In the genomic region with DNA sequence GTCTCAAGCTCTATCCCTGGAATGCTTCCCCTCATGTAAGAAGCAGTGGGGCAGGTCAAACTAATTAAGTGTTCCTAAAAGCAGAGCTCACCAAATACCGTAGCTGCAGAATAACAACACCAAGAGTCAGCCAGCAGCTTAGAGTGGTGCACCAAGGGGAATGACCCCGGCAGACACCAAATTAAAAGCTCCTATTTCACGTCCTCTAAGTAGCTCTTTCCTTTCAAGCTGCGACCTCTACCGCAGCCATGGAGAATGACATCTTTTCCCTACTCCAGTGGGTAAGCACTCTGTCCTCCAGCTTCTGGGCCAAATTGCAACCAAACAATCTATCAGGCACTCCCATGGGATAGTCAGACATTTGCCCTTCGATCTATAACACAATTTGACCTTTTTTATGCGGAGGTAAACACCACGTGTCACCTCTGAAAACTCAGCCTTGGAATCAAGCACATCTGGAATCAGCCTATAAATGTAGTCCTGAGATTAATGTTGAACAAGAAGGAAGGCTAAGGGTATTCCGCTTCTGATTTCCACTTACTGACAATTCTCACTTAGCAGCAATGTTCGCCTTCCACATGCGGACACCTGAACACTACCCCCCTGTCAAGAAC, we compare ENCODE assay signal across 8 cellular contexts.
DNase-seq lines count a peak whose midpoint lies in the region; ATAC-seq, FAIRE-seq and TF ChIP-seq lines count a peak whose summit lies in the region.

No MANE protein-coding gene starts in this region.

- intact Hi-C loops in HepG2 (cut with micrococcal nuclease; ENCODE audit: unreplicated experiment) (loop anchor here (1.0 to 2.0 kb wide), 6 partner anchors 154 to 790 kb away; a partner anchor contains a TSS), vagina (cut with DNase I) (no loop called here)

- H3K4me2 ChIP-seq in SK-N-SH (no peak overlapping the region), HepG2 (ENCODE audit: low read depth, low read length) (peak overlapping the region; percentile 49)

- no peak for TF ChIP-seq POLR2A in HepG2 (IDR thresholded peaks at IDR 0.05; ENCODE audit: insufficient read depth in 1 of 2, low read depth in 2 of 2, low read length in 2 of 2)
- TF ChIP-seq POLR2A in vagina (IDR thresholded peaks at IDR 0.05) = no peak

- POLR2A ChIA-PET in SK-N-SH (lab: Yijun Ruan, JAX) (no interaction called here), HepG2 (lab: Yijun Ruan, JAX) (interaction anchor here (0.7 to 1.5 kb wide), 8 partner anchors 24 to 382 kb away, joined by 3 to 8 read pairs (median 3); no protein-coding TSS in a partner anchor)

- BruUV-seq in HepG2 (replicated peaks; lab: Mats Ljungman, UMichigan) = no TSS peak

- H3K4me3 Mint-ChIP-seq in chondrocyte (ENCODE audit: unreplicated experiment) = no peak overlapping the region

- H3K27me3 Mint-ChIP-seq in chondrocyte (ENCODE audit: low read depth) = no peaks in the 10 kb centered on the region

- in situ Hi-C loops in HepG2 (cut with HindIII; ENCODE audit: extremely low pct_ligation_motif_present, low pct_unique_long_range_greater_than_20kb) = no loop called here

- H3K36me3 Mint-ChIP-seq in chondrocyte (ENCODE audit: low read depth) = no peaks in the 10 kb centered on the region

- H3K27ac Mint-ChIP-seq in chondrocyte (ENCODE audit: unreplicated experiment) = no peak overlapping the region

- H3K9me3 ChIP-seq in SK-N-SH (no peaks in the 10 kb centered on the region), HepG2 (ENCODE audit: low read length) (no peaks in the 10 kb centered on the region), vagina (no peaks in the 10 kb centered on the region)

- H3K4me3 ChIP-seq in SK-N-SH (ENCODE audit: low read depth in 2 of 2, low read length in 1 of 2) (no peak overlapping the region), HepG2 (replicated peaks in 1 of 3; ENCODE audit: insufficient read depth in 1 of 3, low read depth in 2 of 3, low read length in 3 of 3) (no peak overlapping the region), vagina (no peak overlapping the region)

- TF ChIP-seq CTCF in SK-N-SH (IDR thresholded peaks at IDR 0.05) (peak; percentile 17; the same call in 1 of the 2 replicates), chondrocyte (IDR thresholded peaks at IDR 0.05) (peak; percentile 91), HepG2 (CRISPR knock-in tag; IDR thresholded peaks at IDR 0.05) (peak; percentile 93), vagina (IDR thresholded peaks at IDR 0.05) (peak in 2 of 3 experiments; percentile 41 to 74)

- H3K27me3 ChIP-seq in SK-N-SH (ENCODE audit: insufficient read depth) = no peaks in the 10 kb centered on the region; the same call in 1 of the 2 replicates
- no peaks in the 10 kb centered on the region for H3K27me3 ChIP-seq in HepG2 (ENCODE audit: control insufficient read depth in 1 of 2, insufficient read depth in 2 of 2, low read length in 2 of 2)
- H3K27me3 ChIP-seq in vagina = no peaks in the 10 kb centered on the region

- H3K9me2 ChIP-seq in SK-N-SH = no peaks in the 10 kb centered on the region; the same call in 1 of the 2 replicates

- CTCF ChIA-PET in SK-N-SH (lab: Yijun Ruan, JAX) (interaction anchor here (0.6 to 1.6 kb wide), 4 partner anchors 10 to 142 kb away, joined by 3 to 7 read pairs (median 3); no protein-coding TSS in a partner anchor), HepG2 (lab: Yijun Ruan, JAX; ENCODE audit: low intra/inter-chr PET ratio, low total read pairs) (interaction anchor here (1.0 kb wide), 1 partner anchor 399 kb away, joined by 4 read pairs; no protein-coding TSS in a partner anchor)

- peaks cover 10% of the 10 kb centered on the region for H3K4me1 Mint-ChIP-seq in chondrocyte (ENCODE audit: low read depth)

- no peak for TF ChIP-seq EP300 in SK-N-SH (IDR thresholded peaks at IDR 0.05; ENCODE audit: borderline replicate concordance in 1 of 2, low read depth in 1 of 2, low read length in 1 of 2)
- TF ChIP-seq EP300 in HepG2 (IDR thresholded peaks at IDR 0.05; ENCODE audit: low read depth in 2 of 2, low read length in 2 of 2) = no peak
- no peak for TF ChIP-seq EP300 in HepG2 (CRISPR knock-in tag; IDR thresholded peaks at IDR 0.05; ENCODE audit: borderline replicate concordance)

- DNase-seq in SK-N-SH (no peak), HPDE6-E6E7 (ENCODE audit: extremely low spot score) (peak; percentile 59), NOMO-1 (lab: John Stamatoyannopoulos, UW; ENCODE audit: unreplicated experiment in 2 of 2) (peak; percentile 16 to 27), chondrocyte (ENCODE audit: low spot score) (no peak), HepG2 (ENCODE audit: low spot score) (peak; percentile 65), vagina (ENCODE audit: extremely low spot score in 2 of 2) (no peak)
- no peak for DNase-seq in activated CD4-positive, CD25-positive, alpha-beta regulatory T cell treated with anti-CD3 and anti-CD28 coated beads, Interleukin-2, amount 50 U/mL, for 72 hours

- no peak overlapping the region for H2AFZ ChIP-seq in SK-N-SH (ENCODE audit: low read depth)
- H2AFZ ChIP-seq in HepG2 (ENCODE audit: low read length) = no peak overlapping the region

- peak; percentile 79 for FAIRE-seq in HepG2 (lab: Jason Lieb, UNC)

- no peaks in the 10 kb centered on the region for H3K4me1 ChIP-seq in SK-N-SH (ENCODE audit: control insufficient read depth in 1 of 2, insufficient read depth in 2 of 2, low read depth in 1 of 2, low read length in 1 of 2)
- peaks cover 19% of the 10 kb centered on the region for H3K4me1 ChIP-seq in HepG2 (ENCODE audit: insufficient read depth, low read length)
- peaks cover 12% of the 10 kb centered on the region for H3K4me1 ChIP-seq in vagina

- ATAC-seq in SK-N-SH treated with all-trans-retinoic acid at 6 μM for 48 hours (no peak), HepG2 (peak; percentile 94)

- no peak overlapping the region for H3K27ac ChIP-seq in SK-N-SH (ENCODE audit: low read depth in 2 of 2, low read length in 1 of 2)
- no peak overlapping the region for H3K27ac ChIP-seq in HepG2 (ENCODE audit: extremely low read length, insufficient read depth, low read length)
- H3K27ac ChIP-seq in vagina = no peak overlapping the region

- H4K20me1 ChIP-seq in SK-N-SH (ENCODE audit: insufficient read depth) (no peaks in the 10 kb centered on the region), HepG2 (ENCODE audit: insufficient read depth, low read length) (no peaks in the 10 kb centered on the region)

- no peaks in the 10 kb centered on the region for H3K9me3 Mint-ChIP-seq in chondrocyte (ENCODE audit: low read depth)

- H3F3A ChIP-seq in SK-N-SH (replicated peaks; ENCODE audit: insufficient read depth) = no peaks in the 10 kb centered on the region

- H3K9ac ChIP-seq in SK-N-SH = no peak overlapping the region
- H3K9ac ChIP-seq in HepG2 (ENCODE audit: insufficient read depth, low read depth, low read length) = no peak overlapping the region

- H3K79me2 ChIP-seq in SK-N-SH (ENCODE audit: insufficient read depth) (no peaks in the 10 kb centered on the region), HepG2 (ENCODE audit: insufficient read depth, low read length) (no peaks in the 10 kb centered on the region)

- 56% methylated on average over 11 of the region's 11 CpGs for WGBS in SK-N-SH (ENCODE audit: low lambda C conversion rate)
- WGBS in HepG2 (ENCODE audit: low lambda C conversion rate) = 22% methylated on average over 8 of the region's 11 CpGs

- H3K36me3 ChIP-seq in SK-N-SH (replicated peaks in 1 of 2; ENCODE audit: control insufficient read depth in 1 of 2, insufficient read depth in 2 of 2, low read length in 1 of 2) = no peaks in the 10 kb centered on the region
- H3K36me3 ChIP-seq in HepG2 (replicated peaks in 1 of 2; ENCODE audit: control insufficient read depth in 1 of 2, insufficient read depth in 2 of 2, low read length in 2 of 2) = no peaks in the 10 kb centered on the region
- H3K36me3 ChIP-seq in vagina = no peaks in the 10 kb centered on the region

- TF ChIP-seq RAD21 in SK-N-SH (IDR thresholded peaks at IDR 0.05; ENCODE audit: low read length) (peak; percentile 52), HepG2 (CRISPR knock-in tag; IDR thresholded peaks at IDR 0.05) (peak; percentile 86)

TF ChIP-seq in SK-N-SH, 30 proteins besides CTCF, POLR2A, EP300 and RAD21:
- TF ChIP-seq, protein P1, sequence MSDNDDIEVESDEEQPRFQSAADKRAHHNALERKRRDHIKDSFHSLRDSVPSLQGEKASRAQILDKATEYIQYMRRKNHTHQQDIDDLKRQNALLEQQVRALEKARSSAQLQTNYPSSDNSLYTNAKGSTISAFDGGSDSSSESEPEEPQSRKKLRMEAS (IDR thresholded peaks at IDR 0.05; ENCODE audit: low read depth) = no peak
- TF ChIP-seq GABPA (IDR thresholded peaks at IDR 0.05; ENCODE audit: low read depth) (no peak), RFX5 (IDR thresholded peaks at IDR 0.05; ENCODE audit: low read length) (no peak), SMC3 (IDR thresholded peaks at IDR 0.05; ENCODE audit: low read depth, low read length) (no peak), YY1 (IDR thresholded peaks at IDR 0.05; ENCODE audit: low read depth) (no peak)

TF ChIP-seq in SK-N-SH treated with all-trans-retinoic acid at 6 μM for 48 hours, 23 proteins besides CTCF, POLR2A, EP300 and RAD21:
- TF ChIP-seq ESRRG (CRISPR knock-in tag; IDR thresholded peaks at IDR 0.05) = no peak
- TF ChIP-seq ZFP30 (CRISPR knock-in tag; IDR thresholded peaks at IDR 0.05) = no peak
- TF ChIP-seq RARB (CRISPR knock-in tag; IDR thresholded peaks at IDR 0.05) = no peak
- no peak for TF ChIP-seq ISL1 (CRISPR knock-in tag; IDR thresholded peaks at IDR 0.05)
- no peak for TF ChIP-seq OSR1 (CRISPR knock-in tag; IDR thresholded peaks at IDR 0.05)
- TF ChIP-seq ZNF565 (CRISPR knock-in tag; conservative IDR thresholded peaks at IDR 0.05; ENCODE audit: low read depth) = no peak
- TF ChIP-seq GLIS3 (CRISPR knock-in tag; IDR thresholded peaks at IDR 0.05) = no peak
- TF ChIP-seq TCF4 (CRISPR knock-in tag; IDR thresholded peaks at IDR 0.05; ENCODE audit: borderline replicate concordance) = no peak
- TF ChIP-seq PPARA (CRISPR knock-in tag; IDR thresholded peaks at IDR 0.05; ENCODE audit: borderline replicate concordance) = no peak
- no peak for TF ChIP-seq ZNF8 (CRISPR knock-in tag; IDR thresholded peaks at IDR 0.05)

TF ChIP-seq in HepG2, 621 proteins besides CTCF, POLR2A, EP300 and RAD21 (continues in another document):
- TF ChIP-seq, protein P2, sequence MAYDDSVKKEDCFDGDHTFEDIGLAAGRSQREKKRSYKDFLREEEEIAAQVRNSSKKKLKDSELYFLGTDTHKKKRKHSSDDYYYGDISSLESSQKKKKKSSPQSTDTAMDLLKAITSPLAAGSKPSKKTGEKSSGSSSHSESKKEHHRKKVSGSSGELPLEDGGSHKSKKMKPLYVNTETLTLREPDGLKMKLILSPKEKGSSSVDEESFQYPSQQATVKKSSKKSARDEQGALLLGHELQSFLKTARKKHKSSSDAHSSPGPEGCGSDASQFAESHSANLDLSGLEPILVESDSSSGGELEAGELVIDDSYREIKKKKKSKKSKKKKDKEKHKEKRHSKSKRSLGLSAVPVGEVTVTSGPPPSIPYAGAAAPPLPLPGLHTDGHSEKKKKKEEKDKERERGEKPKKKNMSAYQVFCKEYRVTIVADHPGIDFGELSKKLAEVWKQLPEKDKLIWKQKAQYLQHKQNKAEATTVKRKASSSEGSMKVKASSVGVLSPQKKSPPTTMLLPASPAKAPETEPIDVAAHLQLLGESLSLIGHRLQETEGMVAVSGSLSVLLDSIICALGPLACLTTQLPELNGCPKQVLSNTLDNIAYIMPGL (CRISPR knock-in tag; IDR thresholded peaks at IDR 0.05; ENCODE audit: borderline replicate concordance in 1 of 2, low read depth in 1 of 2) = peak; percentile 21 to 76; a peak in 2 of 4 replicates

Comparison
In these comparisons a context has a peak if more than half of its experiments do, and no peak if none do; other contexts are left out.
1. DNase-seq: peak in HPDE6-E6E7 (single experiment), NOMO-1 (2 of 2) and HepG2 (single experiment); none in SK-N-SH (single experiment), chondrocyte (single experiment), vagina (0 of 2) and activated CD4-positive, CD25-positive, alpha-beta regulatory T cell treated with anti-CD3 and anti-CD28 coated beads, Interleukin-2, amount 50 U/mL, for 72 hours (single experiment).
2. CTCF ChIP-seq: peak in every context shown above with its lines; median percentile 93 in HepG2; 91 in chondrocyte; 58 in vagina; 17 in SK-N-SH.